26 cellular contexts compared by ENCODE assay signal in genomic region chr6:25314776-25315175, GRCh38.
"Had no signal": no experiment of that assay in that cellular context is flagged by ENCODE, and none has a peak within 500 bp of the region (broad histone marks: within the 10 kb centered on the region; RNA-seq: fewer than 3 reads in every experiment).

No MANE protein-coding gene starts in this region.

- H3K4me1 ChIP-seq: prostate gland had no signal

- H3K27me3 ChIP-seq: pancreas, sigmoid colon, thyroid gland, transverse colon, upper lobe of left lung had no signal

- DNase-seq: islet precursor cell; left ventricle myocardium inferior; midbrain; mucosa of descending colon; naive thymus-derived CD4-positive, alpha-beta T cell; nucleus accumbens; pancreas; posterior cingulate gyrus; retina; right cardiac atrium; sigmoid colon; small intestine; stimulated activated CD4-positive, alpha-beta T cell treated with anti-CD3 and anti-CD28 coated beads, Interleukin-1b, Interleukin-23, amount 100 ng/mL, for 48 hours; stimulated activated CD4-positive, alpha-beta T cell treated with anti-CD3 and anti-CD28 coated beads, Interleukin-2, amount 100 ng/mL, for 48 hours; stimulated activated CD4-positive, alpha-beta T cell treated with anti-CD3 and anti-CD28 coated beads, Interleukin-4, amount 100 ng/mL, for 4 hours; stimulated activated CD8-positive, alpha-beta memory T cell treated with anti-CD3 and anti-CD28 coated beads, Interleukin-4, amount 100 ng/mL, for 48 hours; stimulated activated naive CD4-positive, alpha-beta T cell treated with Interleukin-2 at 50 U/mL for 16 hours; stimulated activated naive CD8-positive, alpha-beta T cell treated with anti-CD3 and anti-CD28 coated beads, Interleukin-15, amount 100 ng/mL, for 72 hours; substantia nigra; thyroid gland; transverse colon had no signal

- H3K27ac Mint-ChIP-seq: memory B cell; natural killer cell treated with Interleukin-12 subunit alpha and Interleukin-12 subunit beta and Interleukin-15 and Interleukin-18, amount 100 ng/mL, for 72 hours; stimulated activated memory B cell treated with anti-CD40 and anti-IgM and Interleukin-4, amounts not matched to agents 10 μg/mL and 1 μg/mL and 100 μg/mL, for 72 hours had no signal

- H3K4me3 Mint-ChIP-seq: memory B cell; naive thymus-derived CD4-positive, alpha-beta T cell; natural killer cell treated with Interleukin-12 subunit alpha and Interleukin-12 subunit beta and Interleukin-15 and Interleukin-18, amount 100 ng/mL, for 72 hours; stimulated activated memory B cell treated with anti-CD40 and anti-IgM and Interleukin-4, amounts not matched to agents 10 μg/mL and 1 μg/mL and 100 μg/mL, for 72 hours; stimulated activated naive CD8-positive, alpha-beta T cell treated with anti-CD3 and anti-CD28 coated beads, Interleukin-15, amount 100 ng/mL, for 72 hours had no signal

- H3K36me3 ChIP-seq: left ventricle myocardium inferior, pancreas, prostate gland, sigmoid colon, thyroid gland, transverse colon, upper lobe of left lung had no signal

- H3K36me3 Mint-ChIP-seq: memory B cell; natural killer cell treated with Interleukin-12 subunit alpha and Interleukin-12 subunit beta and Interleukin-15 and Interleukin-18, amount 100 ng/mL, for 72 hours; stimulated activated memory B cell treated with anti-CD40 and anti-IgM and Interleukin-4, amounts not matched to agents 10 μg/mL and 1 μg/mL and 100 μg/mL, for 72 hours had no signal

- H3K9me3 ChIP-seq: left ventricle myocardium inferior, mucosa of descending colon, pancreas, prostate gland, sigmoid colon, thyroid gland, transverse colon, upper lobe of left lung had no signal

- ATAC-seq: mucosa of descending colon; naive thymus-derived CD4-positive, alpha-beta T cell; pancreas; right cardiac atrium; stimulated activated memory B cell treated with anti-CD40 and anti-IgM and Interleukin-4, amounts not matched to agents 10 μg/mL and 1 μg/mL and 100 μg/mL, for 72 hours; stimulated activated naive CD8-positive, alpha-beta T cell treated with anti-CD3 and anti-CD28 coated beads, Interleukin-15, amount 100 ng/mL, for 72 hours had no signal

- H3K4me3 ChIP-seq: left ventricle myocardium inferior, mucosa of descending colon, pancreas, prostate gland, sigmoid colon, thyroid gland, transverse colon, upper lobe of left lung had no signal

- H3K27ac ChIP-seq: left ventricle myocardium inferior, pancreas, prostate gland, sigmoid colon, thyroid gland, transverse colon, upper lobe of left lung had no signal

- H3K9me3 Mint-ChIP-seq: memory B cell; naive thymus-derived CD4-positive, alpha-beta T cell; natural killer cell treated with Interleukin-12 subunit alpha and Interleukin-12 subunit beta and Interleukin-15 and Interleukin-18, amount 100 ng/mL, for 72 hours; stimulated activated memory B cell treated with anti-CD40 and anti-IgM and Interleukin-4, amounts not matched to agents 10 μg/mL and 1 μg/mL and 100 μg/mL, for 72 hours; stimulated activated naive CD8-positive, alpha-beta T cell treated with anti-CD3 and anti-CD28 coated beads, Interleukin-15, amount 100 ng/mL, for 72 hours had no signal

- H3K27me3 Mint-ChIP-seq: stimulated activated naive CD8-positive, alpha-beta T cell treated with anti-CD3 and anti-CD28 coated beads, Interleukin-15, amount 100 ng/mL, for 72 hours had no signal
